Comparison of ENCODE assay signal across 21 cellular contexts in genomic region chr1:87523466-87523865, GRCh38.
DNase-seq lines count a peak whose midpoint lies in the region; ATAC-seq and TF ChIP-seq lines count a peak whose summit lies in the region.
"Had no signal": no experiment of that assay in that cellular context is flagged by ENCODE, and none has a peak within 500 bp of the region (broad histone marks: within the 10 kb centered on the region; RNA-seq: fewer than 3 reads in every experiment).

No MANE protein-coding gene starts in this region.

- H3K36me3 ChIP-seq in IMR-90 (ENCODE audit: control insufficient read depth, insufficient read depth, low read length), result no peaks in the 10 kb centered on the region
- no peaks in the 10 kb centered on the region for H3K36me3 ChIP-seq in trophoblast cell (ENCODE audit: control insufficient read depth in 1 of 2, insufficient read depth in 2 of 2, low read length in 2 of 2)
- no peaks in the 10 kb centered on the region for H3K36me3 ChIP-seq in uterus
- H3K36me3 ChIP-seq: tibial nerve had no signal

- WGBS in IMR-90 (ENCODE audit: extremely low coverage in 2 of 2, insufficient read length in 1 of 2), 2 experiments, result no CpG with 5 or more reads among the region's 3 CpGs
- no CpG with 5 or more reads among the region's 3 CpGs for WGBS in trophoblast cell (ENCODE audit: extremely low coverage, insufficient coverage, insufficient read length)

- H2BK5ac ChIP-seq in IMR-90 (ENCODE audit: low read depth, low read length, poor library complexity, severe bottlenecking), result peak overlapping the region; percentile 25
- no peak overlapping the region for H2BK5ac ChIP-seq in trophoblast cell (ENCODE audit: low read depth, low read length, poor library complexity)

- no peak overlapping the region for H4K12ac ChIP-seq in trophoblast cell (ENCODE audit: low read depth, low read length)

- H3K18ac ChIP-seq in IMR-90 (ENCODE audit: low read depth, low read length), result peak overlapping the region; percentile 0; the same call in 1 of the 2 replicates
- no peak overlapping the region for H3K18ac ChIP-seq in trophoblast cell (ENCODE audit: low read length)

- H3K4me3 Mint-ChIP-seq in mesothelial cell of epicardium, result no peak overlapping the region
- H3K4me3 Mint-ChIP-seq in activated CD8-positive, alpha-beta T cell treated with anti-CD3 and anti-CD28 coated beads for 36 hours, result no peak overlapping the region
- H3K4me3 Mint-ChIP-seq: stimulated activated naive CD8-positive, alpha-beta T cell treated with anti-CD3 and anti-CD28 coated beads, Interleukin-15, Interleukin-2, amounts not matched to agents 100 ng/mL and 50 ng/mL, for 24 hours had no signal

- TF ChIP-seq CTCF in IMR-90 (conservative IDR thresholded peaks at IDR 0.05; ENCODE audit: low read depth, low read length), result no peak
- no peak for TF ChIP-seq CTCF in fibroblast of the aortic adventitia (IDR thresholded peaks at IDR 0.05; ENCODE audit: insufficient read depth, low read length)
- TF ChIP-seq CTCF in uterus (IDR thresholded peaks at IDR 0.05), result no peak
- no peak for TF ChIP-seq CTCF in mesothelial cell of epicardium (IDR thresholded peaks at IDR 0.05; ENCODE audit: unreplicated experiment)
- TF ChIP-seq CTCF in activated CD8-positive, alpha-beta T cell treated with anti-CD3 and anti-CD28 coated beads for 36 hours (IDR thresholded peaks at IDR 0.05), result no peak

- H3K9me3 ChIP-seq in IMR-90 (ENCODE audit: control insufficient read depth, insufficient read depth, low read length) (no peaks in the 10 kb centered on the region), trophoblast cell (ENCODE audit: insufficient read depth, low read depth, low read length) (no peaks in the 10 kb centered on the region), uterus (no peaks in the 10 kb centered on the region)
- H3K9me3 ChIP-seq: tibial nerve had no signal

- H2AFZ ChIP-seq in IMR-90 (replicated peaks; ENCODE audit: low read length, poor library complexity), result no peak overlapping the region
- no peak overlapping the region for H2AFZ ChIP-seq in trophoblast cell (ENCODE audit: insufficient read depth, low read length, poor library complexity)

- peak overlapping the region; percentile 19; the same call in 1 of the 3 replicates for H2BK15ac ChIP-seq in IMR-90 (ENCODE audit: low read depth, low read length)

- H2BK120ac ChIP-seq in IMR-90 (ENCODE audit: low read depth, low read length) (peak overlapping the region; percentile 55), trophoblast cell (ENCODE audit: insufficient read depth, low read length, poor library complexity) (no peak overlapping the region)

- ATAC-seq in IMR-90 (ENCODE audit: low read depth), result peak; percentile 69
- no peak for ATAC-seq in activated CD8-positive, alpha-beta T cell treated with anti-CD3 and anti-CD28 coated beads for 36 hours
- ATAC-seq: foreskin keratinocyte, HepG2, SK-N-SH treated with all-trans-retinoic acid at 6 μM for 48 hours had no signal

- CTCF ChIA-PET in IMR-90 (lab: Yijun Ruan, JAX), result interaction anchor here (1.5 kb wide), 1 partner anchor 429 kb away, joined by 3 read pairs; no protein-coding TSS in a partner anchor
- CTCF ChIA-PET in activated CD8-positive, alpha-beta T cell treated with anti-CD3 and anti-CD28 coated beads for 36 hours (lab: Charles Lee), result no interaction called here

- H3K4ac ChIP-seq in IMR-90 (ENCODE audit: low read depth, low read length) (peak overlapping the region; percentile 39; the same call in 1 of the 2 replicates), trophoblast cell (ENCODE audit: low read depth, low read length) (no peak overlapping the region)

- H3K4me3 ChIP-seq in IMR-90 (ENCODE audit: insufficient read depth, low read depth, low read length), result no peak overlapping the region
- no peak overlapping the region for H3K4me3 ChIP-seq in fibroblast of the aortic adventitia (ENCODE audit: low read depth, low read length)
- H3K4me3 ChIP-seq in trophoblast cell (ENCODE audit: low read depth, low read length), result no peak overlapping the region
- no peak overlapping the region for H3K4me3 ChIP-seq in uterus
- H3K4me3 ChIP-seq: tibial nerve had no signal

- H3K79me1 ChIP-seq in IMR-90 (ENCODE audit: low read depth in 1 of 2, low read length in 2 of 2), result no peaks in the 10 kb centered on the region
- H3K79me1 ChIP-seq in trophoblast cell (ENCODE audit: low read length), result no peaks in the 10 kb centered on the region

- H3K14ac ChIP-seq in IMR-90 (replicated peaks; ENCODE audit: low read depth, low read length), result no peak overlapping the region
- no peak overlapping the region for H3K14ac ChIP-seq in trophoblast cell (ENCODE audit: low read length)

- no peaks in the 10 kb centered on the region for H3K27me3 Mint-ChIP-seq in mesothelial cell of epicardium (ENCODE audit: low read depth)
- H3K27me3 Mint-ChIP-seq in activated CD8-positive, alpha-beta T cell treated with anti-CD3 and anti-CD28 coated beads for 36 hours, result peaks cover 2% of the 10 kb centered on the region

- POLR2A ChIA-PET in IMR-90 (lab: Charles Lee; ENCODE audit: unreplicated experiment), result no interaction called here
- POLR2A ChIA-PET in activated CD8-positive, alpha-beta T cell treated with anti-CD3 and anti-CD28 coated beads for 36 hours (lab: Charles Lee), result no interaction called here

- no peaks in the 10 kb centered on the region for H4K20me1 ChIP-seq in IMR-90 (ENCODE audit: insufficient read depth, low read length)

- no peaks in the 10 kb centered on the region for H3K79me2 ChIP-seq in trophoblast cell (ENCODE audit: control insufficient read depth, insufficient read depth, low read length, poor library complexity)

- H3K9me3 Mint-ChIP-seq in mesothelial cell of epicardium, result peaks cover 6% of the 10 kb centered on the region
- no peaks in the 10 kb centered on the region for H3K9me3 Mint-ChIP-seq in activated CD8-positive, alpha-beta T cell treated with anti-CD3 and anti-CD28 coated beads for 36 hours

- peaks cover 14% of the 10 kb centered on the region for H3K4me1 ChIP-seq in IMR-90 (ENCODE audit: control insufficient read depth, insufficient read depth, low read length)
- H3K4me1 ChIP-seq in trophoblast cell (ENCODE audit: control insufficient read depth in 1 of 2, insufficient read depth in 2 of 2, low read length in 2 of 2), result no peaks in the 10 kb centered on the region
- H3K4me1 ChIP-seq in uterus, result no peaks in the 10 kb centered on the region
- H3K4me1 ChIP-seq: foreskin keratinocyte had no signal

- 0 out of 2 replicates have a peak overlapping the region, but pooled peaks have one; percentile 12 for H3K56ac ChIP-seq in IMR-90 (ENCODE audit: extremely low read depth, insufficient read depth, low read length)

- dilution Hi-C loops in IMR-90 (cut with HindIII; ENCODE audit: low sequenced_read_pairs, unreplicated experiment), result no loop called here

- peak overlapping the region; percentile 18; the same call in 1 of the 2 replicates for H3K4me2 ChIP-seq in IMR-90 (ENCODE audit: low read depth, low read length)
- H3K4me2 ChIP-seq in trophoblast cell (ENCODE audit: low read length), result no peak overlapping the region

- no TSS peak for BruUV-seq in IMR-90 (replicated peaks; lab: Mats Ljungman, UMichigan)

- H2AK9ac ChIP-seq in IMR-90 (replicated peaks; ENCODE audit: low read depth, low read length, poor library complexity), result no peak overlapping the region

- no peak overlapping the region for H2BK12ac ChIP-seq in trophoblast cell (ENCODE audit: low read length)

- 0 out of 2 replicates have a peak overlapping the region, but pooled peaks have one; percentile 16 for H2BK20ac ChIP-seq in IMR-90 (ENCODE audit: low read depth, low read length)

- H3K27me3 ChIP-seq in IMR-90 (ENCODE audit: control insufficient read depth, insufficient read depth, low read length) (no peaks in the 10 kb centered on the region; the same call in 1 of the 2 replicates), trophoblast cell (ENCODE audit: insufficient read depth, low read length) (no peaks in the 10 kb centered on the region), uterus (no peaks in the 10 kb centered on the region)
- H3K27me3 ChIP-seq: tibial nerve had no signal

- in situ Hi-C loops in IMR-90 (cut with MboI; ENCODE audit: low sequenced_read_pairs), result no loop called here

- H4K8ac ChIP-seq in IMR-90 (ENCODE audit: low read depth in 2 of 2, low read length in 2 of 2) (peak overlapping the region; percentile 1 to 42; a peak in 3 of 4 replicates), trophoblast cell (ENCODE audit: low read depth, low read length) (no peak overlapping the region)

- peak overlapping the region; percentile 22; the same call in 1 of the 2 replicates for H3K9ac ChIP-seq in IMR-90 (ENCODE audit: low read depth, low read length)
- H3K9ac ChIP-seq in trophoblast cell (ENCODE audit: low read length), result peak overlapping the region; percentile 63

- H3K23ac ChIP-seq in IMR-90 (ENCODE audit: low read depth, low read length) (no peak overlapping the region), trophoblast cell (ENCODE audit: low read length) (no peak overlapping the region)

- H4K5ac ChIP-seq in IMR-90 (ENCODE audit: low read depth, low read length), result 0 out of 2 replicates have a peak overlapping the region, but pooled peaks have one; percentile 1

- no peak overlapping the region for H3K27ac Mint-ChIP-seq in mesothelial cell of epicardium
- no peak overlapping the region for H3K27ac Mint-ChIP-seq in activated CD8-positive, alpha-beta T cell treated with anti-CD3 and anti-CD28 coated beads for 36 hours
- H3K27ac Mint-ChIP-seq: stimulated activated naive CD8-positive, alpha-beta T cell treated with anti-CD3 and anti-CD28 coated beads, Interleukin-15, Interleukin-2, amounts not matched to agents 100 ng/mL and 50 ng/mL, for 24 hours had no signal

- H3K27ac ChIP-seq in IMR-90 (ENCODE audit: insufficient read depth, low read length) (peak overlapping the region; percentile 84), trophoblast cell (ENCODE audit: low read depth, low read length) (no peak overlapping the region), uterus (peak overlapping the region; percentile 24 to 56)
- H3K27ac ChIP-seq: epithelial cell of prostate, foreskin keratinocyte, RWPE1 had no signal

- intact Hi-C loops in IMR-90 (cut with micrococcal nuclease), result loop anchor here (5.0 kb wide), 1 partner anchor 186 kb away; no protein-coding TSS in a partner anchor
- intact Hi-C loops in uterus (cut with DNase I; ENCODE audit: low total_unique reads), result no loop called here
- intact Hi-C loops in activated CD8-positive, alpha-beta T cell treated with anti-CD3 and anti-CD28 coated beads for 36 hours (cut with micrococcal nuclease), result no loop called here

- H2AK5ac ChIP-seq in IMR-90 (ENCODE audit: low read depth, low read length), result no peak overlapping the region
- no peak overlapping the region for H2AK5ac ChIP-seq in trophoblast cell (ENCODE audit: low read length)

- no peaks in the 10 kb centered on the region for H3K36me3 Mint-ChIP-seq in mesothelial cell of epicardium
- H3K36me3 Mint-ChIP-seq in activated CD8-positive, alpha-beta T cell treated with anti-CD3 and anti-CD28 coated beads for 36 hours (ENCODE audit: low read depth), result no peaks in the 10 kb centered on the region

- H4K91ac ChIP-seq in IMR-90 (ENCODE audit: insufficient read depth, low read depth, low read length) (peak overlapping the region; percentile 13; the same call in 1 of the 2 replicates), trophoblast cell (ENCODE audit: low read depth, low read length) (no peak overlapping the region)

- TF ChIP-seq RAD21 in IMR-90 (IDR thresholded peaks at IDR 0.05; ENCODE audit: low read length), result no peak

- DNase-seq in IMR-90 (peak; percentile 56), fibroblast of the aortic adventitia (ENCODE audit: low read depth) (peak; percentile 6), trophoblast cell (no peak), uterus (peak; percentile 22 to 29), mesothelial cell of epicardium (ENCODE audit: low spot score in 2 of 2, unreplicated experiment in 2 of 2) (no peak), cortex of kidney (lab: John Stamatoyannopoulos, UW) (no peak)
- no peak for DNase-seq in activated CD8-positive, alpha-beta T cell treated with anti-CD3 and anti-CD28 coated beads for 36 hours
- DNase-seq: activated gamma-delta T cell treated with Interleukin-2 at 50 U/mL for 16 hours; activated T-cell treated with anti-CD3 and anti-CD28 coated beads, Interleukin-2, amount 50 U/mL, for 1 hour; Calu3; DMS79 treated with DMSO at 0.1 percent for 48 hours; effector CD4-positive, alpha-beta T cell; foreskin keratinocyte; posterior cingulate gyrus; T-helper 2 cell had no signal

- no peak for TF ChIP-seq POLR2A in IMR-90 (IDR thresholded peaks at IDR 0.05; ENCODE audit: low read depth, low read length)
- no peak for TF ChIP-seq POLR2A in uterus (IDR thresholded peaks at IDR 0.05)

- H3K4me1 Mint-ChIP-seq in mesothelial cell of epicardium, result peaks cover 39% of the 10 kb centered on the region
- no peaks in the 10 kb centered on the region for H3K4me1 Mint-ChIP-seq in activated CD8-positive, alpha-beta T cell treated with anti-CD3 and anti-CD28 coated beads for 36 hours (ENCODE audit: low read depth)

- H3K9me1 ChIP-seq in IMR-90 (ENCODE audit: insufficient read depth, low read length), result no peaks in the 10 kb centered on the region; the same call in 1 of the 2 replicates

Comparison
In these comparisons a context has a peak if more than half of its experiments do, and no peak if none do; other contexts are left out.
1. DNase-seq: peak in IMR-90 (single experiment), fibroblast of the aortic adventitia (single experiment) and uterus (2 of 2); none in trophoblast cell (0 of 2), mesothelial cell of epicardium (0 of 2), cortex of kidney (single experiment) and activated CD8-positive, alpha-beta T cell treated with anti-CD3 and anti-CD28 coated beads for 36 hours (single experiment).